In the genomic region with DNA sequence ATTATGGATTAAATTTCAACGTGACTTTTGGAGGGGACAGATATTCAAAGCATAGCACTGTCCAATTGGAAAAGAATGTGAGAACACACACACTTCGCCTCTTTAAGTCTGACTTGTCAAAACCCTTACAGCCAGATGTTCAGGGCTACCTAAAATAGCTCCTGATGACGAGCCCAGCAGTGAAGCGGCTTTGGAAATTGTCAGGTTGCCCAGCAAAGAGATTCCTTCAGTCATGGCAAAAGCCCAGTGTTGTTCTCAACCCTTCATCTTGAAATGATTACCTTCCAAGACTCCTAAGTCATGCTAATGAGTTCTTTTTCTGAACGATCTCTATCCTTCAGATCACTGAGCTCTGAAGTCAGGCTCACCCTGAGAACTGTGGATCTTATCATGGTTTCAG, we compare ENCODE assay signal across 28 cellular contexts.
DNase-seq lines count a peak whose midpoint lies in the region; ATAC-seq and TF ChIP-seq lines count a peak whose summit lies in the region.
"Had no signal": no experiment of that assay in that cellular context is flagged by ENCODE, and none has a peak within 500 bp of the region (broad histone marks: within the 10 kb centered on the region; RNA-seq: fewer than 3 reads in every experiment).

No MANE protein-coding gene starts in this region.

- no peaks in the 10 kb centered on the region for H3K27me3 Mint-ChIP-seq in GM23338 (ENCODE audit: insufficient read depth, low read depth, poor library complexity)
- H3K27me3 Mint-ChIP-seq: stimulated activated naive B cell treated with anti-CD40 and anti-IgM and Interleukin-4, amounts not matched to agents 10 μg/mL and 1 μg/mL and 100 μg/mL, for 72 hours had no signal

- H3K4me1 Mint-ChIP-seq in GM23338, result peaks cover 11% of the 10 kb centered on the region
- H3K4me1 Mint-ChIP-seq: CD14-positive monocyte; immature natural killer cell; memory B cell; stimulated activated naive B cell treated with anti-CD40 and anti-IgM and Interleukin-4, amounts not matched to agents 10 μg/mL and 1 μg/mL and 100 μg/mL, for 72 hours had no signal

- H3K4me2 ChIP-seq in GM23338, result 0 out of 2 replicates have a peak overlapping the region, but pooled peaks have one; percentile 17

- peak overlapping the region; percentile 40; the same call in 1 of the 2 replicates for H2AFZ ChIP-seq in GM23338

- intact Hi-C loops in sciatic nerve (cut with DNase I), result no loop called here

- no peaks in the 10 kb centered on the region for H3F3A ChIP-seq in GM23338 (replicated peaks; ENCODE audit: low read depth)

- H3K4me3 ChIP-seq in GM23338 (no peak overlapping the region), fibroblast of the aortic adventitia (ENCODE audit: low read depth, low read length) (no peak overlapping the region)
- H3K4me3 ChIP-seq: gastrocnemius medialis had no signal

- H3K27ac ChIP-seq in GM23338 (ENCODE audit: low read depth), result no peak overlapping the region
- H3K27ac ChIP-seq: epithelial cell of prostate, gastrocnemius medialis, VCaP had no signal

- no peaks in the 10 kb centered on the region for H3K4me1 ChIP-seq in GM23338 (ENCODE audit: insufficient read depth)
- H3K4me1 ChIP-seq: gastrocnemius medialis had no signal

- H3K27ac Mint-ChIP-seq in GM23338, result no peak overlapping the region
- H3K27ac Mint-ChIP-seq: activated naive CD4-positive, alpha-beta T cell treated with anti-CD3 and anti-CD28 coated beads, Interleukin-2, amount 50 U/mL, for 72 hours; CD14-positive monocyte; HFFc6; immature natural killer cell; memory B cell; stimulated activated naive B cell treated with anti-CD40 and anti-IgM and Interleukin-4, amounts not matched to agents 10 μg/mL and 1 μg/mL and 100 μg/mL, for 72 hours had no signal

- no peaks in the 10 kb centered on the region for H3K9me2 ChIP-seq in GM23338 (ENCODE audit: insufficient read depth)

- ATAC-seq in GM23338 (peak; percentile 24; the same call in 1 of the 3 replicates), sciatic nerve (peak; percentile 17)
- ATAC-seq: activated naive CD4-positive, alpha-beta T cell treated with anti-CD3 and anti-CD28 coated beads, Interleukin-2, amount 50 U/mL, for 72 hours; gastrocnemius medialis; stimulated activated naive B cell treated with anti-CD40 and anti-IgM and Interleukin-4, amounts not matched to agents 10 μg/mL and 1 μg/mL and 100 μg/mL, for 72 hours had no signal

- H3K36me3 Mint-ChIP-seq in GM23338 (ENCODE audit: low read depth), result no peaks in the 10 kb centered on the region
- H3K36me3 Mint-ChIP-seq: activated naive CD4-positive, alpha-beta T cell treated with anti-CD3 and anti-CD28 coated beads, Interleukin-2, amount 50 U/mL, for 72 hours; CD14-positive monocyte; immature natural killer cell; memory B cell; stimulated activated naive B cell treated with anti-CD40 and anti-IgM and Interleukin-4, amounts not matched to agents 10 μg/mL and 1 μg/mL and 100 μg/mL, for 72 hours had no signal

- no peak overlapping the region for H3K4me3 Mint-ChIP-seq in GM23338
- H3K4me3 Mint-ChIP-seq: CD14-positive monocyte; HFFc6; immature natural killer cell; memory B cell; stimulated activated naive B cell treated with anti-CD40 and anti-IgM and Interleukin-4, amounts not matched to agents 10 μg/mL and 1 μg/mL and 100 μg/mL, for 72 hours had no signal

- H3K27me3 ChIP-seq in GM23338 (ENCODE audit: insufficient read depth), result no peaks in the 10 kb centered on the region
- H3K27me3 ChIP-seq: gastrocnemius medialis had no signal

- no peaks in the 10 kb centered on the region for H3K79me2 ChIP-seq in GM23338 (replicated peaks; ENCODE audit: insufficient read depth)

- H3K36me3 ChIP-seq in GM23338 (ENCODE audit: insufficient read depth), result no peaks in the 10 kb centered on the region
- H3K36me3 ChIP-seq: gastrocnemius medialis had no signal

- POLR2A ChIA-PET in HEK293T (lab: Yijun Ruan, JAX), result no interaction called here

- peaks cover 12% of the 10 kb centered on the region for H3K9me3 Mint-ChIP-seq in GM23338
- H3K9me3 Mint-ChIP-seq: immature natural killer cell had no signal

- no peak for DNase-seq in GM23338 (ENCODE audit: low spot score)
- peak; percentile 47 for DNase-seq in astrocyte of the hippocampus (ENCODE audit: low read depth, low spot score)
- DNase-seq in fibroblast of the aortic adventitia (ENCODE audit: low read depth), result peak; percentile 62
- no peak for DNase-seq in sciatic nerve (ENCODE audit: low spot score)
- no peak for DNase-seq in HEK293T (ENCODE audit: extremely low spot score)
- DNase-seq in iPS-NIHi11 (ENCODE audit: low spot score), result no peak
- DNase-seq in stimulated activated CD4-positive, alpha-beta T cell treated with anti-CD3 and anti-CD28 coated beads, Interleukin-4, amount 100 ng/mL, for 1 hour, result no peak
- DNase-seq in hypothalamus (lab: John Stamatoyannopoulos, UW), result no peak
- DNase-seq: activated CD4-positive, alpha-beta T cell treated with anti-CD3 and anti-CD28 coated beads for 4 hours; activated effector memory CD4-positive, alpha-beta T cell treated with Interleukin-2 at 50 U/mL for 16 hours; activated T-cell treated with anti-CD3 and anti-CD28 coated beads, Interleukin-2, amount 50 U/mL, for 1 hour; DMS79; effector memory CD4-positive, alpha-beta T cell; gastrocnemius medialis; HFFc6; hippocampal formation; immature natural killer cell; left cardiac atrium; NCI-H1048; NCI-H1694; NCI-H446 treated with DMSO at 0.1 percent for 48 hours; posterior cingulate gyrus; stimulated activated naive B cell treated with anti-CD40 and anti-IgM and Interleukin-4, amounts not matched to agents 10 μg/mL and 1 μg/mL and 100 μg/mL, for 72 hours had no signal

- H4K20me1 ChIP-seq in GM23338 (replicated peaks; ENCODE audit: insufficient read depth), result no peaks in the 10 kb centered on the region

- CTCF ChIA-PET in HEK293T (lab: Yijun Ruan, JAX), result no interaction called here

- TF ChIP-seq CTCF in GM23338 (conservative IDR thresholded peaks at IDR 0.05; ENCODE audit: low read depth in 2 of 2) (no peak), fibroblast of the aortic adventitia (IDR thresholded peaks at IDR 0.05; ENCODE audit: insufficient read depth, low read length) (no peak)

TF ChIP-seq in GM23338, 12 proteins besides CTCF, POLR2A, EP300 and RAD21 (continues in another document):
- TF ChIP-seq STAT1 (IDR thresholded peaks at IDR 0.05; ENCODE audit: unreplicated experiment) (no peak), EZH2phosphoT487 (IDR thresholded peaks at IDR 0.05; ENCODE audit: unreplicated experiment) (no peak), ZNF331 (CRISPR knock-in tag; IDR thresholded peaks at IDR 0.05; ENCODE audit: low read depth) (no peak), JUNB (IDR thresholded peaks at IDR 0.05; ENCODE audit: unreplicated experiment) (no peak), ZNF114 (CRISPR knock-in tag; IDR thresholded peaks at IDR 0.05) (no peak), CREB1 (CRISPR knock-in tag; IDR thresholded peaks at IDR 0.05; ENCODE audit: low read depth) (no peak)

TF ChIP-seq in HEK293T, 16 proteins besides CTCF, POLR2A, EP300 and RAD21:
- TF ChIP-seq NFRKB (IDR thresholded peaks at IDR 0.05) (no peak), ELF4 (IDR thresholded peaks at IDR 0.05) (no peak), FOXM1 (IDR thresholded peaks at IDR 0.05; ENCODE audit: borderline replicate concordance) (no peak), CTBP1 (IDR thresholded peaks at IDR 0.05; ENCODE audit: borderline replicate concordance) (no peak), ZNF384 (IDR thresholded peaks at IDR 0.05) (no peak), FOXA1 (IDR thresholded peaks at IDR 0.05) (no peak), HDGF (IDR thresholded peaks at IDR 0.05; ENCODE audit: borderline replicate concordance) (no peak), SUZ12 (IDR thresholded peaks at IDR 0.05) (no peak), SP1 (IDR thresholded peaks at IDR 0.05) (no peak), FOXK2 (IDR thresholded peaks at IDR 0.05) (no peak), BHLHE40 (IDR thresholded peaks at IDR 0.05; ENCODE audit: borderline replicate concordance) (no peak), TARDBP (IDR thresholded peaks at IDR 0.05) (no peak), LEF1 (IDR thresholded peaks at IDR 0.05; ENCODE audit: borderline replicate concordance) (no peak), ARNT (IDR thresholded peaks at IDR 0.05) (no peak), L3MBTL2 (conservative IDR thresholded peaks at IDR 0.05) (no peak)
- TF ChIP-seq, protein P1, sequence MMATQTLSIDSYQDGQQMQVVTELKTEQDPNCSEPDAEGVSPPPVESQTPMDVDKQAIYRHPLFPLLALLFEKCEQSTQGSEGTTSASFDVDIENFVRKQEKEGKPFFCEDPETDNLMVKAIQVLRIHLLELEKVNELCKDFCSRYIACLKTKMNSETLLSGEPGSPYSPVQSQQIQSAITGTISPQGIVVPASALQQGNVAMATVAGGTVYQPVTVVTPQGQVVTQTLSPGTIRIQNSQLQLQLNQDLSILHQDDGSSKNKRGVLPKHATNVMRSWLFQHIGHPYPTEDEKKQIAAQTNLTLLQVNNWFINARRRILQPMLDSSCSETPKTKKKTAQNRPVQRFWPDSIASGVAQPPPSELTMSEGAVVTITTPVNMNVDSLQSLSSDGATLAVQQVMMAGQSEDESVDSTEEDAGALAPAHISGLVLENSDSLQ (IDR thresholded peaks at IDR 0.05), result no peak

Comparison
In these comparisons a context has a peak if more than half of its experiments do, and no peak if none do; other contexts are left out.
1. DNase-seq: peak in astrocyte of the hippocampus (single experiment) and fibroblast of the aortic adventitia (single experiment); none in GM23338 (single experiment), sciatic nerve (single experiment), HEK293T (single experiment), iPS-NIHi11 (single experiment), stimulated activated CD4-positive, alpha-beta T cell treated with anti-CD3 and anti-CD28 coated beads, Interleukin-4, amount 100 ng/mL, for 1 hour (single experiment) and hypothalamus (0 of 51).